Comparison of ENCODE assay signal across 1 cellular context in genomic region chr2:202944403-202944802, GRCh38.
TF ChIP-seq lines count a peak whose summit lies in the region.

No MANE protein-coding gene starts in this region.

TF ChIP-seq in HepG2, 621 proteins besides CTCF, POLR2A, EP300 and RAD21:
- TF ChIP-seq RBM39 (IDR thresholded peaks at IDR 0.05; ENCODE audit: low read depth, low read length, poor library complexity, severe bottlenecking) (no peak), THYN1 (CRISPR knock-in tag; IDR thresholded peaks at IDR 0.05; ENCODE audit: borderline replicate concordance, low read depth) (no peak)
